In genomic region chr1:244231572-244232315, GRCh38 we compare ENCODE assay signal across 9 cellular contexts.
A peak's percentile ranks its signal among the peaks of the same experiment; 100 is the strongest.
DNase-seq lines count a peak whose midpoint lies in the region; ATAC-seq and TF ChIP-seq lines count a peak whose summit lies in the region.
"Had no signal": no experiment of that assay in that cellular context is flagged by ENCODE, and none has a peak within 500 bp of the region (broad histone marks: within the 10 kb centered on the region; RNA-seq: fewer than 3 reads in every experiment).

No MANE protein-coding gene starts in this region.

- peak overlapping the region; percentile 74 for H2AFZ ChIP-seq in PC-9

- peak overlapping the region; percentile 86 for H3K4me2 ChIP-seq in PC-9
- H3K4me2 ChIP-seq: KMS-11 had no signal

- DNase-seq in NCI-H1417 (lab: John Stamatoyannopoulos, UW) (peak; percentile 41 to 82 (median 76)), NCI-H1417 treated with DMSO at 0.1 percent for 48 hours (lab: John Stamatoyannopoulos, UW) (no peak), PC-9 (peak; percentile 41 to 73), H4 (ENCODE audit: low spot score) (no peak)
- no peak for DNase-seq in stimulated activated naive B cell treated with anti-CD40 and anti-IgM and Interleukin-4, amounts not matched to agents 10 μg/mL and 1 μg/mL and 100 μg/mL, for 72 hours

- POLR2A ChIA-PET in PC-9 (lab: Charles Lee; ENCODE audit: unreplicated experiment): interaction anchor here (0.6 to 0.7 kb wide), 2 partner anchors 17 to 58 kb away, joined by 4 to 10 read pairs; no protein-coding TSS in a partner anchor

- peaks cover 15 to 28% of the 10 kb centered on the region in 2 donors for H3K4me1 Mint-ChIP-seq in stimulated activated naive B cell treated with anti-CD40 and anti-IgM and Interleukin-4, amounts not matched to agents 10 μg/mL and 1 μg/mL and 100 μg/mL, for 72 hours

- peak overlapping the region; percentile 48; the same call in 1 of the 2 replicates for H3K4me3 ChIP-seq in PC-9
- H3K4me3 ChIP-seq in gastroesophageal sphincter: peak overlapping the region in 1 of 2 donors; percentile 37

- peaks cover 25% of the 10 kb centered on the region for H3F3A ChIP-seq in PC-9 (ENCODE audit: insufficient read depth, low read depth)

- H3K36me3 ChIP-seq in PC-9 (ENCODE audit: low read depth): no peaks in the 10 kb centered on the region
- H3K36me3 ChIP-seq in gastroesophageal sphincter: no peaks in the 10 kb centered on the region

- TF ChIP-seq EP300 in gastroesophageal sphincter (IDR thresholded peaks at IDR 0.05): no peak

- no peaks in the 10 kb centered on the region for H3K79me2 ChIP-seq in PC-9 (ENCODE audit: low read depth)

- TF ChIP-seq CTCF in PC-9 (conservative IDR thresholded peaks at IDR 0.05) (no peak), gastroesophageal sphincter (IDR thresholded peaks at IDR 0.05) (no peak)

- ATAC-seq in gastroesophageal sphincter (peak; percentile 50), HG02763 (IDR thresholded peaks at IDR 0.05; ENCODE audit: unreplicated experiment) (no peak), GM18505 (IDR thresholded peaks at IDR 0.05; ENCODE audit: unreplicated experiment) (no peak)
- no peak for ATAC-seq in stimulated activated naive B cell treated with anti-CD40 and anti-IgM and Interleukin-4, amounts not matched to agents 10 μg/mL and 1 μg/mL and 100 μg/mL, for 72 hours (replicated peaks)

- no TSS peak for BruUV-seq in PC-9 (replicated peaks; lab: Mats Ljungman, UMichigan)

- no peak for TF ChIP-seq POLR2A in gastroesophageal sphincter (IDR thresholded peaks at IDR 0.05)
- TF ChIP-seq POLR2A in GM18505 (IDR thresholded peaks at IDR 0.05; ENCODE audit: borderline replicate concordance, extremely low read depth, insufficient read depth, insufficient read length): no peak

- no peaks in the 10 kb centered on the region for H3K9me2 ChIP-seq in PC-9 (ENCODE audit: insufficient read depth)

- peak overlapping the region in 1 of 2 donors; percentile 35 for H3K4me3 Mint-ChIP-seq in stimulated activated naive B cell treated with anti-CD40 and anti-IgM and Interleukin-4, amounts not matched to agents 10 μg/mL and 1 μg/mL and 100 μg/mL, for 72 hours

- H3K9me3 Mint-ChIP-seq in stimulated activated naive B cell treated with anti-CD40 and anti-IgM and Interleukin-4, amounts not matched to agents 10 μg/mL and 1 μg/mL and 100 μg/mL, for 72 hours: no peaks in the 10 kb centered on the region

- no peaks in the 10 kb centered on the region for H3K36me3 Mint-ChIP-seq in stimulated activated naive B cell treated with anti-CD40 and anti-IgM and Interleukin-4, amounts not matched to agents 10 μg/mL and 1 μg/mL and 100 μg/mL, for 72 hours

- peaks cover 15 to 45% of the 10 kb centered on the region in 2 donors for H3K27me3 Mint-ChIP-seq in stimulated activated naive B cell treated with anti-CD40 and anti-IgM and Interleukin-4, amounts not matched to agents 10 μg/mL and 1 μg/mL and 100 μg/mL, for 72 hours

- WGBS in gastroesophageal sphincter (ENCODE audit: low coverage in 1 of 2), 2 donors: 20 to 26% methylated on average over 1 to 26 of the region's 27 CpGs

- intact Hi-C loops in PC-9 (cut with micrococcal nuclease; ENCODE audit: unreplicated experiment): loop anchor here (1.0 kb wide), 1 partner anchor 17 kb away; no protein-coding TSS in a partner anchor

- H3K4me1 ChIP-seq in PC-9 (replicated peaks; ENCODE audit: insufficient read depth) (peaks cover 44% of the 10 kb centered on the region), gastroesophageal sphincter (peaks cover 0 to 14% (median 0%) of the 10 kb centered on the region in 3 donors)

- peak overlapping the region; percentile 68 for H3K27ac ChIP-seq in PC-9
- no peak overlapping the region for H3K27ac ChIP-seq in gastroesophageal sphincter
- H3K27ac ChIP-seq: KMS-11 had no signal

- peak overlapping the region; percentile 47 for H3K27ac Mint-ChIP-seq in stimulated activated naive B cell treated with anti-CD40 and anti-IgM and Interleukin-4, amounts not matched to agents 10 μg/mL and 1 μg/mL and 100 μg/mL, for 72 hours

- H3K27me3 ChIP-seq in PC-9 (ENCODE audit: insufficient read depth, low read depth): no peaks in the 10 kb centered on the region
- no peaks in the 10 kb centered on the region for H3K27me3 ChIP-seq in gastroesophageal sphincter

- CTCF ChIA-PET in PC-9 (lab: Charles Lee): interaction anchor here (0.5 to 1.3 kb wide), 2 partner anchors 41 to 382 kb away, joined by 3 read pairs; no protein-coding TSS in a partner anchor

- no peaks in the 10 kb centered on the region for H4K20me1 ChIP-seq in PC-9 (ENCODE audit: insufficient read depth)

- no peaks in the 10 kb centered on the region for H3K9me3 ChIP-seq in PC-9 (ENCODE audit: insufficient read depth, low read depth)
- H3K9me3 ChIP-seq in gastroesophageal sphincter: no peaks in the 10 kb centered on the region

Comparison
In these comparisons a context has a peak if more than half of its experiments do, and no peak if none do; other contexts are left out.
1. DNase-seq: peak in NCI-H1417 (3 of 3) and PC-9 (2 of 2); none in NCI-H1417 treated with DMSO at 0.1 percent for 48 hours (single experiment), stimulated activated naive B cell treated with anti-CD40 and anti-IgM and Interleukin-4, amounts not matched to agents 10 μg/mL and 1 μg/mL and 100 μg/mL, for 72 hours (single experiment) and H4 (single experiment).